Comparison of ENCODE assay signal across 19 cellular contexts in the genomic region with DNA sequence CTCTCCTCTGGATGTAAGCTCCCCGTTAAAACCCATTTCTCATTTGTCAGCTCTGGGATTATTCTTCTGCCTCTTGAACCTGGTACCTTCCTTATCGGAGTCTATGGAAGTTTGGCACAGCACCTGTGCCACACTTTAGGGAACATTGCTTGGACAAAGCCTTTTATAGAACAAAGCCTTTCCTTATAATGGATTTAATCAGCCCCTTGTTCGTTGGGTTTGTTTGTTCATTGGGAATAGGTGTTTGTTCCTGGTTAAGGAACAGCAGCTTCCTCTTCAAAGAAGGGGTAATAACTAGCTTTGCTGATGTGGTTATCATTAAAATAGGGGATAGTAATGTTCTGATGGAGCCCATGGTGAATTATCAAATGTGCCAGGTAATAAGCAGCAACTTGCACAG.
DNase-seq lines count a peak whose midpoint lies in the region.
"Had no signal": no experiment of that assay in that cellular context is flagged by ENCODE, and none has a peak within 500 bp of the region (broad histone marks: within the 10 kb centered on the region; RNA-seq: fewer than 3 reads in every experiment).

No MANE protein-coding gene starts in this region.

- CTCF ChIA-PET in activated naive CD4-positive, alpha-beta T cell treated with anti-CD3 and anti-CD28 coated beads for 36 hours (lab: Charles Lee), result no interaction called here

- no peaks in the 10 kb centered on the region for H3K4me1 Mint-ChIP-seq in activated naive CD4-positive, alpha-beta T cell treated with anti-CD3 and anti-CD28 coated beads for 36 hours (ENCODE audit: low read depth)
- H3K4me1 Mint-ChIP-seq: H9, T-helper 17 cell had no signal

- H3K36me3 Mint-ChIP-seq in activated naive CD4-positive, alpha-beta T cell treated with anti-CD3 and anti-CD28 coated beads for 36 hours (ENCODE audit: low read depth), result no peaks in the 10 kb centered on the region

- no peaks in the 10 kb centered on the region for H3K9me3 Mint-ChIP-seq in activated naive CD4-positive, alpha-beta T cell treated with anti-CD3 and anti-CD28 coated beads for 36 hours
- H3K9me3 Mint-ChIP-seq: H9 had no signal

- DNase-seq in NCI-H345 (lab: John Stamatoyannopoulos, UW) (peak; percentile 16), NCI-H345 treated with DMSO at 0.1 percent for 48 hours (lab: John Stamatoyannopoulos, UW; ENCODE audit: unreplicated experiment) (no peak), NCI-H146 (lab: John Stamatoyannopoulos, UW) (peak; percentile 46), NCI-H69 (lab: John Stamatoyannopoulos, UW) (peak; percentile 83), HK-2 (ENCODE audit: unreplicated experiment) (no peak), DMS53 treated with DMSO at 0.1 percent for 48 hours (lab: John Stamatoyannopoulos, UW; ENCODE audit: unreplicated experiment) (no peak)
- DNase-seq in activated naive CD4-positive, alpha-beta T cell treated with anti-CD3 and anti-CD28 coated beads for 36 hours, result no peak
- DNase-seq: BE2C, DND-41, GM23248, H9, HFFc6, MG63, NCI-H187 treated with DMSO at 0.1 percent for 48 hours, NCI-H524 treated with DMSO at 0.1 percent for 48 hours, PC-9, RPMI8226, SHP77, T-helper 17 cell had no signal

- H3K4me3 Mint-ChIP-seq in activated naive CD4-positive, alpha-beta T cell treated with anti-CD3 and anti-CD28 coated beads for 36 hours, result no peak overlapping the region
- H3K4me3 Mint-ChIP-seq: H9, HFFc6, T-helper 17 cell had no signal

- intact Hi-C loops in activated naive CD4-positive, alpha-beta T cell treated with anti-CD3 and anti-CD28 coated beads for 36 hours (cut with micrococcal nuclease), result no loop called here

- H3K27ac Mint-ChIP-seq in activated naive CD4-positive, alpha-beta T cell treated with anti-CD3 and anti-CD28 coated beads for 36 hours, result no peak overlapping the region
- H3K27ac Mint-ChIP-seq: H9, HFFc6, T-helper 17 cell had no signal

- H3K27me3 Mint-ChIP-seq in activated naive CD4-positive, alpha-beta T cell treated with anti-CD3 and anti-CD28 coated beads for 36 hours (ENCODE audit: low read depth), result peaks cover 1% of the 10 kb centered on the region
- H3K27me3 Mint-ChIP-seq: T-helper 17 cell had no signal

Comparison
In these comparisons a context has a peak if more than half of its experiments do, and no peak if none do; other contexts are left out.
1. DNase-seq: peak in NCI-H345 (single experiment), NCI-H146 (single experiment) and NCI-H69 (single experiment); none in NCI-H345 treated with DMSO at 0.1 percent for 48 hours (single experiment), HK-2 (single experiment), DMS53 treated with DMSO at 0.1 percent for 48 hours (single experiment) and activated naive CD4-positive, alpha-beta T cell treated with anti-CD3 and anti-CD28 coated beads for 36 hours (single experiment).